In the genomic region with DNA sequence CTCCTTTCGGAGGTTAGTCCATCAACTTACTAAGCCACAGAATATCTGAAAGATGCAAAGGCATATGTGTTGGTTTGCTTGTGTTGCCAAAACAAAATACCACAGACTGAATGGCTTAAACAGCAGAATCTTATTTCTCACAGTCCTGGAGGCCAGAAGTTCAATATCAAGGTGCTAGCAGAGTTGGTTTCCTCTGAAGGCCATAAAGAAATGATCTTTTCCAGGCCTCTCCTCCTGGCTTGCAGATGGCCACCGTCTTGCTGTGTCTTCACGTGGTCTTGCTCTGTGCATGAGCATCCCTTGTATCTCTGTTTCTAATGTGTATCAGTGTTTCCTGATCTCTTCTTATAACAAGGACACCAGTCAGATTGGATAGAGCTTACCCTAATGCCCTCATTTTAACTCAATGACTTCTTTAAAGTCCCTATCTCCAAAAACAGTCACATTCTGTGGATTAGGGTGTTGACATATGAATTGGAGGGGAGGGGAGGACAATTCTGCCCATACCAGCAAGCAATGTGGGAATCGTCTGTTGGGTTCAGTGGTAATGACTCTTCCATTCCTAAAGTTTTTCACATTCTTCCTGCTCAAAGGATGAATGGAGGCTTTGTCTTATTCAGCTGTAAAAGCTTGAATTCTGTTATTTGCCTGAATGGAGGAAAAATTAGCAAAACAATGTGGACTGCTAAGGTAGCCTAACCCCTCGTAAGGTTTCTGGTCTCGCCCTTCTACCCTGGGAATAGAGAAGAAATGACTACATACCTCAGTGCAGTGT, we compare ENCODE assay signal across 20 cellular contexts.
DNase-seq lines count a peak whose midpoint lies in the region; ATAC-seq and TF ChIP-seq lines count a peak whose summit lies in the region.
"Had no signal": no experiment of that assay in that cellular context is flagged by ENCODE, and none has a peak within 500 bp of the region (broad histone marks: within the 10 kb centered on the region; RNA-seq: fewer than 3 reads in every experiment).

No MANE protein-coding gene starts in this region.

- peak; percentile 38 for DNase-seq in A172 (ENCODE audit: low spot score)
- DNase-seq in HT1080 (ENCODE audit: low read depth), result peak; percentile 71
- DNase-seq in astrocyte of the cerebellum (ENCODE audit: low read depth), result peak; percentile 69
- peak; percentile 63 for DNase-seq in iPS-NIHi11 (ENCODE audit: low spot score)
- no peak for DNase-seq in activated T-cell treated with anti-CD3 and anti-CD28 coated beads for 4 hours
- no peak for DNase-seq in RWPE1 (ENCODE audit: low spot score)
- DNase-seq in RPMI8226, result no peak
- DNase-seq: activated CD4-positive, alpha-beta T cell treated with anti-CD3 and anti-CD28 coated beads for 1 hour; activated CD8-positive, alpha-beta memory T cell treated with anti-CD3 and anti-CD28 coated beads, Interleukin-2, amount 50 U/mL, for 4 hours; activated naive CD4-positive, alpha-beta T cell treated with anti-CD3 and anti-CD28 coated beads, Interleukin-2, amount 10 ng/mL, durations not matched to agents 7 days and 5 days; GF-D8; NCI-H187 treated with DMSO at 0.1 percent for 48 hours; NCI-H69; Peyer's patch; stimulated activated naive CD4-positive, alpha-beta T cell treated with Interleukin-2 at 50 U/mL for 16 hours; T-helper 2 cell had no signal

- no peak for ATAC-seq in GM19351 (IDR thresholded peaks at IDR 0.05; ENCODE audit: unreplicated experiment)

- in situ Hi-C loops in astrocyte of the cerebellum (cut with HindIII; ENCODE audit: low sequenced_read_pairs), result no loop called here

- CTCF ChIA-PET in RWPE1 (lab: Yijun Ruan, JAX), result no interaction called here

- no peak overlapping the region for H3K27ac ChIP-seq in RWPE1
- H3K27ac ChIP-seq: KMS-11, Peyer's patch, skin epidermis, vagina had no signal

- no peak overlapping the region for H3K4me3 ChIP-seq in astrocyte of the cerebellum (ENCODE audit: low read depth, low read length)
- H3K4me3 ChIP-seq: Peyer's patch, skin epidermis, vagina had no signal

- TF ChIP-seq CTCF in astrocyte of the cerebellum (IDR thresholded peaks at IDR 0.05; ENCODE audit: low read depth, low read length, missing control alignments) (no peak), RWPE1 (conservative IDR thresholded peaks at IDR 0.05; ENCODE audit: low read depth) (no peak)

- POLR2A ChIA-PET in RWPE1 (lab: Yijun Ruan, JAX; ENCODE audit: low non-redundant PET), result no interaction called here

Comparison
In these comparisons a context has a peak if more than half of its experiments do, and no peak if none do; other contexts are left out.
1. DNase-seq: peak in A172 (single experiment), HT1080 (single experiment), astrocyte of the cerebellum (single experiment) and iPS-NIHi11 (single experiment); none in activated T-cell treated with anti-CD3 and anti-CD28 coated beads for 4 hours (single experiment), RWPE1 (single experiment) and RPMI8226 (single experiment).